ENCODE assay signal across 8 cellular contexts in genomic region chr6:161273752-161274487, GRCh38. TPM values are rescaled to one million over a fixed set of nuclear protein-coding genes. Genes with fewer than 3 reads are reported as not detected.
A peak's percentile ranks its signal among the peaks of the same experiment; 100 is the strongest.
DNase-seq lines count a peak whose midpoint lies in the region; ATAC-seq and TF ChIP-seq lines count a peak whose summit lies in the region.

AGPAT4 (minus strand) TSS chr6:161274061; CDS start chr6:161232213, 41,848 bp downstream.

- H3K27ac Mint-ChIP-seq in activated T-helper 2 cell treated with anti-CD3 and anti-CD28 coated beads, Interferon-gamma antibody, Interleukin-2, Interleukin-4, amounts not matched to agents 10 μg/mL and 5 μg/mL and 100 μg/mL, durations not matched to agents 14 hours and 24 hours and 36 hours = peak within 1 kb of the TSS; percentile 94
- peak within 1 kb of the TSS; percentile 99 for H3K27ac Mint-ChIP-seq in nephron progenitor cell

- no peak for TF ChIP-seq CTCF in RWPE2 (IDR thresholded peaks at IDR 0.05; ENCODE audit: poor library complexity, severe bottlenecking)
- no peak for TF ChIP-seq CTCF in fibroblast of the aortic adventitia (IDR thresholded peaks at IDR 0.05; ENCODE audit: insufficient read depth, low read length)
- no peak for TF ChIP-seq CTCF in nephron progenitor cell (IDR thresholded peaks at IDR 0.05)

- intact Hi-C loops in activated T-helper 2 cell treated with anti-CD3 and anti-CD28 coated beads, Interferon-gamma antibody, Interleukin-2, Interleukin-4, amounts not matched to agents 10 μg/mL and 5 μg/mL and 100 μg/mL, durations not matched to agents 14 hours and 24 hours and 36 hours (cut with micrococcal nuclease) = loop anchor here (1.0 to 5.0 kb wide), 4 partner anchors 38 to 283 kb away; partner anchors contain the start of gene MAP3K4

- ATAC-seq in RWPE2 (ENCODE audit: low read depth) = peak; percentile 98

- peaks cover 6% of the 10 kb centered on the region for H3K36me3 Mint-ChIP-seq in activated T-helper 2 cell treated with anti-CD3 and anti-CD28 coated beads, Interferon-gamma antibody, Interleukin-2, Interleukin-4, amounts not matched to agents 10 μg/mL and 5 μg/mL and 100 μg/mL, durations not matched to agents 14 hours and 24 hours and 36 hours (ENCODE audit: low read depth)
- peaks cover 21% of the 10 kb centered on the region for H3K36me3 Mint-ChIP-seq in nephron progenitor cell (ENCODE audit: low read depth)

- in situ Hi-C loops in GM23248 (cut with MboI) = no loop called here

- peaks cover 45% of the 10 kb centered on the region for H3K79me2 ChIP-seq in GM23248 (ENCODE audit: insufficient read depth)

- H2AFZ ChIP-seq in GM23248 = peak within 1 kb of the TSS; percentile 99

- H3K27me3 ChIP-seq in GM23248 (replicated peaks; ENCODE audit: insufficient read depth) (no peaks in the 10 kb centered on the region), RWPE2 (ENCODE audit: insufficient read depth, poor library complexity, severe bottlenecking) (no peaks in the 10 kb centered on the region), stomach smooth muscle (ENCODE audit: control insufficient read depth in 1 of 2, insufficient read depth in 2 of 2, low read length in 2 of 2) (no peaks in the 10 kb centered on the region)

- H3K9ac ChIP-seq in GM23248 (peak within 1 kb of the TSS; percentile 95), stomach smooth muscle (ENCODE audit: low read length in 2 of 2) (peak within 1 kb of the TSS; percentile 66 to 86)

- H3K9me3 Mint-ChIP-seq in activated T-helper 2 cell treated with anti-CD3 and anti-CD28 coated beads, Interferon-gamma antibody, Interleukin-2, Interleukin-4, amounts not matched to agents 10 μg/mL and 5 μg/mL and 100 μg/mL, durations not matched to agents 14 hours and 24 hours and 36 hours = no peaks in the 10 kb centered on the region
- H3K9me3 Mint-ChIP-seq in nephron progenitor cell = peaks cover 8% of the 10 kb centered on the region

- H3K9me3 ChIP-seq in GM23248 (ENCODE audit: low read depth) = no peaks in the 10 kb centered on the region
- no peaks in the 10 kb centered on the region for H3K9me3 ChIP-seq in RWPE2 (ENCODE audit: severe bottlenecking)
- no peaks in the 10 kb centered on the region for H3K9me3 ChIP-seq in stomach smooth muscle (ENCODE audit: control insufficient read depth in 2 of 2, low read length in 2 of 2)

- H3F3A ChIP-seq in GM23248 (ENCODE audit: insufficient read depth) = no peaks in the 10 kb centered on the region; the same call in 1 of the 2 replicates

- peak within 1 kb of the TSS; percentile 90 for H3K4me3 ChIP-seq in GM23248
- H3K4me3 ChIP-seq in RWPE2 (ENCODE audit: severe bottlenecking) = peak within 1 kb of the TSS; percentile 41
- peak within 1 kb of the TSS; percentile 93 for H3K4me3 ChIP-seq in fibroblast of the aortic adventitia (ENCODE audit: low read depth, low read length)
- H3K4me3 ChIP-seq in stomach smooth muscle (ENCODE audit: low read length in 2 of 2) = peak within 1 kb of the TSS; percentile 76 to 78

- 1% methylated on average over 18 to 21 of the region's 21 CpGs for WGBS in GM23248 (ENCODE audit: low coverage in 1 of 2, low lambda C conversion rate in 2 of 2, missing lambda C conversion rate in 2 of 2), 2 experiments

- H3K4me1 Mint-ChIP-seq in activated T-helper 2 cell treated with anti-CD3 and anti-CD28 coated beads, Interferon-gamma antibody, Interleukin-2, Interleukin-4, amounts not matched to agents 10 μg/mL and 5 μg/mL and 100 μg/mL, durations not matched to agents 14 hours and 24 hours and 36 hours (ENCODE audit: low read depth) = peaks cover 30% of the 10 kb centered on the region
- H3K4me1 Mint-ChIP-seq in nephron progenitor cell = peaks cover 41% of the 10 kb centered on the region

- no peaks in the 10 kb centered on the region for H4K20me1 ChIP-seq in GM23248 (ENCODE audit: insufficient read depth)

- H3K4me1 ChIP-seq in GM23248 (ENCODE audit: insufficient read depth) = peaks cover 18% of the 10 kb centered on the region
- H3K4me1 ChIP-seq in RWPE2 (ENCODE audit: insufficient read depth, poor library complexity, severe bottlenecking) = peaks cover 14% of the 10 kb centered on the region
- peaks cover 5% of the 10 kb centered on the region for H3K4me1 ChIP-seq in stomach smooth muscle (ENCODE audit: control insufficient read depth, insufficient read depth, low read length)

- no peaks in the 10 kb centered on the region for H3K9me2 ChIP-seq in GM23248 (ENCODE audit: insufficient read depth)

- H3K27ac ChIP-seq in GM23248 (peak within 1 kb of the TSS; percentile 89), RWPE2 (ENCODE audit: poor library complexity, severe bottlenecking) (peak within 1 kb of the TSS; percentile 54), stomach smooth muscle (ENCODE audit: low read length) (peak within 1 kb of the TSS; percentile 83)

- peaks cover 10% of the 10 kb centered on the region for H3K27me3 Mint-ChIP-seq in activated T-helper 2 cell treated with anti-CD3 and anti-CD28 coated beads, Interferon-gamma antibody, Interleukin-2, Interleukin-4, amounts not matched to agents 10 μg/mL and 5 μg/mL and 100 μg/mL, durations not matched to agents 14 hours and 24 hours and 36 hours (ENCODE audit: low read depth)
- no peaks in the 10 kb centered on the region for H3K27me3 Mint-ChIP-seq in nephron progenitor cell (ENCODE audit: low read depth, poor library complexity)

- H3K36me3 ChIP-seq in GM23248 (ENCODE audit: low read depth) (no peaks in the 10 kb centered on the region), RWPE2 (ENCODE audit: low read depth) (no peaks in the 10 kb centered on the region; the same call in none of the 2 replicates), stomach smooth muscle (ENCODE audit: control insufficient read depth in 2 of 2, insufficient read depth in 2 of 2, low read length in 2 of 2) (no peaks in the 10 kb centered on the region)

- H3K4me2 ChIP-seq in GM23248 (ENCODE audit: unreplicated experiment) = peak within 1 kb of the TSS; percentile 99

- DNase-seq in EH (ENCODE audit: low read depth) (peak; percentile 97), GM23248 (peak; percentile 98), Kasumi-1 (lab: John Stamatoyannopoulos, UW) (peak; percentile 98 to 99), RWPE2 (ENCODE audit: low spot score) (peak; percentile 70), fibroblast of the aortic adventitia (ENCODE audit: low read depth) (peak; percentile 98), nephron progenitor cell (peak; percentile 64)
- peak; percentile 74 for DNase-seq in activated T-helper 2 cell treated with anti-CD3 and anti-CD28 coated beads, Interferon-gamma antibody, Interleukin-2, Interleukin-4, amounts not matched to agents 10 μg/mL and 5 μg/mL and 100 μg/mL, durations not matched to agents 14 hours and 24 hours and 36 hours (ENCODE audit: low spot score)

- H3K4me3 Mint-ChIP-seq in activated T-helper 2 cell treated with anti-CD3 and anti-CD28 coated beads, Interferon-gamma antibody, Interleukin-2, Interleukin-4, amounts not matched to agents 10 μg/mL and 5 μg/mL and 100 μg/mL, durations not matched to agents 14 hours and 24 hours and 36 hours (ENCODE audit: low read depth) = peak within 1 kb of the TSS; percentile 90
- peak within 1 kb of the TSS; percentile 98 for H3K4me3 Mint-ChIP-seq in nephron progenitor cell

RNA-seq across cellular contexts. Expression of gene AGPAT4, which starts in this region (rescaled TPM):
- 3.0 and 3.4 TPM in 2 replicates for total RNA-seq in GM23248 (2014; rRNA removed; shearing (Covaris generic))
- 3.9 and 4.8 TPM in 2 replicates for polyA plus RNA-seq in GM23248 (2016; fragmentation: Nextera tagmentation; extraction: Ambion mirVana)
- total RNA-seq in activated T-helper 2 cell treated with anti-CD3 and anti-CD28 coated beads, Interferon-gamma antibody, Interleukin-2, Interleukin-4, amounts not matched to agents 10 μg/mL and 5 μg/mL and 100 μg/mL, durations not matched to agents 14 hours and 24 hours and 36 hours = 7.3 and 7.5 TPM in 2 replicates
- total RNA-seq in fibroblast of the aortic adventitia (ENCODE audit: low replicate concordance) = 5.5 and 11.6 TPM in 2 replicates

Comparison
In these comparisons a context has a peak if more than half of its experiments do, and no peak if none do; other contexts are left out.
1. Peak in every context shown above with its lines: DNase-seq, ATAC-seq, H3K4me3 ChIP-seq and H3K27ac ChIP-seq.
2. H3K4me3 ChIP-seq: peak in every context shown above with its lines; median percentile 93 in fibroblast of the aortic adventitia; 90 in GM23248; 77 in stomach smooth muscle; 41 in RWPE2.